1 cellular context compared by ENCODE assay signal in the genomic region with DNA sequence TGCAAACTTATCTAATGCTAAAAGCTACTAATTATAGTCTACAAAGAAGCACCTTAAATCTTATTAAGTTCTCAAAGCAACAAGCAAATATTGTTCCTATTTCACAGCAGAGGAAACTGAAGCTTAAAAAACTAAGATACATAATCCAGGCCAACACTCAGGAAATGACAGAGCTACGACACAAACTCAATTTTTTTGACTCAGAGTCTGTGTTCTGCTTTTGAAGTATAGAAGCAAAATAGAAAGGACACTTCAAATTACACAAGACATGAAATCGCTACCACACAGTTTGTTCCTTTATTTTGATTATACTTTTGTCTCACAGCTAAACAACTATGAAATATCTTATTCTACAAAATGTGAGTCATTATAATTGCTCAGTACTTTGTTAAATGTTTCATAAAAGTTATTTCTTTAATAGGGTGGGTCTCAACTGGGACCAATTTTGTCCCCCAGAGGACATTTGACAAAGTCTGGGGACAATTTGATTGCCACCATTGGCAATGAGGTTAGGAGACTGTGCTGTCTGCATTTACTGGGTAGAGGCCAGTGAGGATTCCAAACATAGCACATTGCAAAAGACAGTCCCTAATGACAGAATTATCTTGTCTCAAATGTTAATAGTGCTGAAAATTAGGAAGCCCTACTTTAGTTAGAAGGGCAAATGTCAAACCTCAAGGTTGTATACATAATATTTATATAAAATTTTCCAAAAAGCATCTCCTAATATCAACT.
TF ChIP-seq lines count a peak whose summit lies in the region.

No MANE protein-coding gene starts in this region.

TF ChIP-seq in WTC11, 78 proteins besides CTCF, POLR2A, EP300 and RAD21 (continued from another document):
- TF ChIP-seq STAT6 (CRISPR knock-in tag; conservative IDR thresholded peaks at IDR 0.05; ENCODE audit: low read depth): no peak
- TF ChIP-seq HMGXB4 (CRISPR knock-in tag; IDR thresholded peaks at IDR 0.05): no peak
- TF ChIP-seq, protein P1, sequence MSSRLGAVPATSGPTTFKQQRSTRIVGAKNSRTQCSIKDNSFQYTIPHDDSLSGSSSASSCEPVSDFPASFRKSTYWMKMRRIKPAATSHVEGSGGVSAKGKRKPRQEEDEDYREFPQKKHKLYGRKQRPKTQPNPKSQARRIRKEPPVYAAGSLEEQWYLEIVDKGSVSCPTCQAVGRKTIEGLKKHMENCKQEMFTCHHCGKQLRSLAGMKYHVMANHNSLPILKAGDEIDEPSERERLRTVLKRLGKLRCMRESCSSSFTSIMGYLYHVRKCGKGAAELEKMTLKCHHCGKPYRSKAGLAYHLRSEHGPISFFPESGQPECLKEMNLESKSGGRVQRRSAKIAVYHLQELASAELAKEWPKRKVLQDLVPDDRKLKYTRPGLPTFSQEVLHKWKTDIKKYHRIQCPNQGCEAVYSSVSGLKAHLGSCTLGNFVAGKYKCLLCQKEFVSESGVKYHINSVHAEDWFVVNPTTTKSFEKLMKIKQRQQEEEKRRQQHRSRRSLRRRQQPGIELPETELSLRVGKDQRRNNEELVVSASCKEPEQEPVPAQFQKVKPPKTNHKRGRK (CRISPR knock-in tag; IDR thresholded peaks at IDR 0.05; ENCODE audit: borderline replicate concordance): no peak
- TF ChIP-seq GRHL2 (CRISPR knock-in tag; IDR thresholded peaks at IDR 0.05; ENCODE audit: insufficient replicate concordance, severe bottlenecking): no peak
- TF ChIP-seq MXD4 (CRISPR knock-in tag; IDR thresholded peaks at IDR 0.05; ENCODE audit: borderline replicate concordance): no peak
